14 cellular contexts compared by ENCODE assay signal in the genomic region with DNA sequence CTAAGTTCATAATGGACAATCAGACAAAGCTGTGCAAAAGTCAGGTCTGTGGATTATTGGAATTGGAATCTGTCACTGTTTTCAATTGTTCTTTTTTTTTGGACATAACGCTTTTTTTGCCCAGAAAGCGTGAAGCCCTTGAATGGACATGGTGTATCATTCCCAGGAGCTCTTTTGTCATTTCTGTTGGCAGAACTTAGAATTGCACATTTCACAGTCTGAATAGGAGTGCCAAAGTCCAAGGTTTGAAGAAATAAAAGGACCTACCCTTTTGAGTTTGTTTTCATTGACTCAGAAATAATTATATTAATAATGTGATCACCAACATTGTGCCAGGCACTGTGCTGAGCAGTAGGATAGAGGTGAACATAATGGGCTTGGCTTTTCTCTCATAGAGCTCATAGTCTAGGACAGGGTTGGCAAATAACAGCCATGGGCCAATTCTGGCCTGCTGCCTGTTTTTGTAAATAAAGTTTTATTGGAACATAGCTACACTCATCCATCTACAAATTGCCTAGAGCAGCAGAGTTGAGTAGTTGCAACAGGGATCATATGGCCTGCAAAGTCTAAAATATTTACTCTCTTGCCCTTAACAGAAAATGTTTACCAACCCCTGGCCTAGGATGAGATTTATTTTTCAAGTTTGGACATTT.
A peak's percentile ranks its signal among the peaks of the same experiment; 100 is the strongest.
DNase-seq lines count a peak whose midpoint lies in the region; ATAC-seq and TF ChIP-seq lines count a peak whose summit lies in the region.
"Had no signal": no experiment of that assay in that cellular context is flagged by ENCODE, and none has a peak within 500 bp of the region (broad histone marks: within the 10 kb centered on the region; RNA-seq: fewer than 3 reads in every experiment).

No MANE protein-coding gene starts in this region.

- no peaks in the 10 kb centered on the region for H3K9me3 ChIP-seq in right lobe of liver
- H3K9me3 ChIP-seq: Caco-2 had no signal

- no peaks in the 10 kb centered on the region for H3K36me3 ChIP-seq in right lobe of liver

- no peak for TF ChIP-seq CTCF in right lobe of liver (IDR thresholded peaks at IDR 0.05)

- intact Hi-C loops in dendritic cell treated with granulocyte-macrophage colony-stimulating factor and Interleukin-4, amounts not matched to agents 40 ng/mL and 50 ng/mL, for 4 days (cut with micrococcal nuclease) = loop anchor here (2.0 kb wide), 1 partner anchor 61 kb away; no protein-coding TSS in a partner anchor
- intact Hi-C loops in right lobe of liver (cut with DNase I) = no loop called here

- H3K4me1 ChIP-seq in right lobe of liver = peaks cover 0 to 41% (median 12%) of the 10 kb centered on the region in 4 donors

- H3K27ac ChIP-seq in right lobe of liver = peak overlapping the region in 2 of 3 donors; percentile 17 to 56
- H3K27ac ChIP-seq: C4-2B had no signal

- peaks cover 6% of the 10 kb centered on the region for H3K27me3 Mint-ChIP-seq in dendritic cell treated with granulocyte-macrophage colony-stimulating factor and Interleukin-4, amounts not matched to agents 40 ng/mL and 50 ng/mL, for 4 days

- peaks cover 49% of the 10 kb centered on the region for H3K4me1 Mint-ChIP-seq in dendritic cell treated with granulocyte-macrophage colony-stimulating factor and Interleukin-4, amounts not matched to agents 40 ng/mL and 50 ng/mL, for 4 days (ENCODE audit: low read depth)

- no peak overlapping the region for H3K4me3 ChIP-seq in right lobe of liver

- no peaks in the 10 kb centered on the region for H3K27me3 ChIP-seq in right lobe of liver

- no peaks in the 10 kb centered on the region for H3K36me3 Mint-ChIP-seq in dendritic cell treated with granulocyte-macrophage colony-stimulating factor and Interleukin-4, amounts not matched to agents 40 ng/mL and 50 ng/mL, for 4 days (ENCODE audit: low read depth)
- H3K36me3 Mint-ChIP-seq: CD4-positive, CD25-positive, alpha-beta regulatory T cell; CD8-positive, alpha-beta T cell had no signal

- no peak for TF ChIP-seq POLR2A in right lobe of liver (IDR thresholded peaks at IDR 0.05)

- peak; percentile 41 for DNase-seq in NCI-H69 (lab: John Stamatoyannopoulos, UW)
- DNase-seq in right lobe of liver = no peak
- DNase-seq in NCI-H2227 treated with DMSO at 0.1 percent for 48 hours (lab: John Stamatoyannopoulos, UW) = no peak
- no peak for DNase-seq in GOT3 (lab: John Stamatoyannopoulos, UW)
- DNase-seq: Caco-2; CD4-positive, CD25-positive, alpha-beta regulatory T cell; CD8-positive, alpha-beta T cell; DMS153; DND-41; H7; HCEC 1CT had no signal

- no peak overlapping the region for H3K4me3 Mint-ChIP-seq in dendritic cell treated with granulocyte-macrophage colony-stimulating factor and Interleukin-4, amounts not matched to agents 40 ng/mL and 50 ng/mL, for 4 days
- H3K4me3 Mint-ChIP-seq: CD4-positive, CD25-positive, alpha-beta regulatory T cell; CD8-positive, alpha-beta T cell had no signal

- no peaks in the 10 kb centered on the region for H3K9me3 Mint-ChIP-seq in dendritic cell treated with granulocyte-macrophage colony-stimulating factor and Interleukin-4, amounts not matched to agents 40 ng/mL and 50 ng/mL, for 4 days
- H3K9me3 Mint-ChIP-seq: CD8-positive, alpha-beta T cell had no signal

- WGBS in right lobe of liver (ENCODE audit: insufficient coverage, low coverage, low lambda C conversion rate, missing lambda C conversion rate) = 37% methylated on average over 2 of the region's 2 CpGs

- H3K27ac Mint-ChIP-seq in dendritic cell treated with granulocyte-macrophage colony-stimulating factor and Interleukin-4, amounts not matched to agents 40 ng/mL and 50 ng/mL, for 4 days = peak overlapping the region; percentile 99
- H3K27ac Mint-ChIP-seq: CD8-positive, alpha-beta T cell had no signal

- ATAC-seq in right lobe of liver (peak in 1 of 4 donors; percentile 9), GM21723 (IDR thresholded peaks at IDR 0.05; ENCODE audit: unreplicated experiment) (no peak)
- ATAC-seq: CD8-positive, alpha-beta T cell had no signal
